Comparison of ENCODE assay signal across 8 cellular contexts in genomic region chr7:132577206-132578049, GRCh38.
DNase-seq lines count a peak whose midpoint lies in the region; ATAC-seq lines count a peak whose summit lies in the region.

No MANE protein-coding gene starts in this region.

- ATAC-seq in HG03378 (IDR thresholded peaks at IDR 0.05; ENCODE audit: unreplicated experiment) (no peak), GM19463 (IDR thresholded peaks at IDR 0.05; ENCODE audit: unreplicated experiment) (no peak)

- DNase-seq in EH (ENCODE audit: low read depth) (peak; percentile 66), NCI-H2029 (lab: John Stamatoyannopoulos, UW) (peak; percentile 44), amniotic epithelial cell (ENCODE audit: low read depth) (peak; percentile 24), hippocampal formation (lab: John Stamatoyannopoulos, UW) (peak; percentile 46 to 62), putamen (ENCODE audit: low spot score) (peak; percentile 66), COLO829 (ENCODE audit: low spot score) (no peak)
